8 cellular contexts compared by ENCODE assay signal in the genomic region with DNA sequence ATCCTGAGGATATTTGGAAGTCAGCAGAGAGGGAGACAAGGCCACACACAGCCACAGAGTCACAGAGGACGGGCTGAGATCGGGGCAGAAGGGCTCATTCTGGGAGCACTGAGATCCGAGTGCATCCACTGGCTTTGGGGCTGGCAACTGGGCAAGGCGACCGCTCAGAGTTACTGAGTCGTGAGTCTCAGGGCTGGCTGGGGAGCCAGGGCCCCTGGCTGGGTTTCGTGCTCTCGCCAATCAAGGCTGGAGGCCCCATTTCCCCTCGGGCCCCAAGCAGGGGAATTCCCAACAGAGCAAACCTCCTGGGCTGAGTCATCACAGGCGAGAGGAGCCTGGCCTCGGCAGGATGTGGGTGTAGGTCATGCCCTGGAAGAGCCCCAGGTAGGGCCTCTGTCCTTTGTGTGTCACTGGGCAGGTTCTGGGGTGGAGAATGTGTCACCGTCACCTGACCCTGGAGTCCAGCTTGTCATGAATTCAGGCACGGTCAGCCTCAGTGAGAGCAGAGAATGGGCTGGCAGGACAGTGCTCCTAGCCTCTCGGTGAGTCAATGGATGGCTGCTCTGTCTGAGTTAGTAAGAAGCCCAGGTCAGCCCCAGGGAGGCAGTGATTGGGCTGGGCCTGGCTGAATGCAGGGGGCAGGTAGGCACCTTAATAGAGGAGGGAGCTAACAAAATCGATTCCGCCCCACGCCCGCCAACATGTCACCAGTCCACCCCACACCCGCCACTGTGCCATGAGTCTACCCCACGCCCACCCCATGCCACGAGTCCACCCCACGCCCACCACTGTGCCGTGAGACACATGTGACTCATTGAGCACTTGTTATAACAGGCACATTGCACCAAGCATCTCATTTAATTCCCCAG. TPM values are rescaled to one million over a fixed set of nuclear protein-coding genes. Genes with fewer than 3 reads are reported as not detected.
DNase-seq lines count a peak whose midpoint lies in the region; ATAC-seq, FAIRE-seq and TF ChIP-seq lines count a peak whose summit lies in the region.

No MANE protein-coding gene starts in this region.

- intact Hi-C loops in kidney (cut with DNase I), result no loop called here

- peak overlapping the region; percentile 43 to 94 (median 81); a peak in 21 of 22 replicates for H3K27ac ChIP-seq in BLaER1 treated with 17β-estradiol and CSF1 and Interleukin-3, amounts not matched to agents 10 nM and 100 nM
- H3K27ac ChIP-seq in kidney (ENCODE audit: low read depth in 2 of 2, low read length in 2 of 2), result no peak overlapping the region

- no peaks in the 10 kb centered on the region for H3K27me3 ChIP-seq in BLaER1 treated with 17β-estradiol and CSF1 and Interleukin-3, amounts not matched to agents 10 nM and 100 nM

- no peaks in the 10 kb centered on the region for H3K9me3 ChIP-seq in BLaER1 treated with 17β-estradiol and CSF1 and Interleukin-3, amounts not matched to agents 10 nM and 100 nM (replicated peaks in 1 of 11)
- no peaks in the 10 kb centered on the region for H3K9me3 ChIP-seq in kidney (ENCODE audit: control insufficient read depth in 1 of 2, low read length in 2 of 2)

- FAIRE-seq in kidney (lab: Jason Lieb, UNC), result no peak

- H3K4me2 ChIP-seq in BLaER1 treated with 17β-estradiol and CSF1 and Interleukin-3, amounts not matched to agents 10 nM and 100 nM, result peak overlapping the region; percentile 76 to 98 (median 90)

- peaks cover 98 to 100% (median 100%) of the 10 kb centered on the region in 10 experiments for H3K4me1 ChIP-seq in BLaER1 treated with 17β-estradiol and CSF1 and Interleukin-3, amounts not matched to agents 10 nM and 100 nM
- H3K4me1 ChIP-seq in kidney (ENCODE audit: control insufficient read depth in 1 of 2, insufficient read depth in 1 of 2, low read depth in 1 of 2, low read length in 2 of 2), result peaks cover 0 to 13% of the 10 kb centered on the region in 2 donors

- peak overlapping the region; percentile 41 to 71 (median 62); a peak in 21 of 22 replicates for H3K9ac ChIP-seq in BLaER1 treated with 17β-estradiol and CSF1 and Interleukin-3, amounts not matched to agents 10 nM and 100 nM
- no peak overlapping the region for H3K9ac ChIP-seq in kidney (ENCODE audit: low read length in 2 of 2)

- ATAC-seq in GM19452 (IDR thresholded peaks at IDR 0.05; ENCODE audit: unreplicated experiment) (peak; percentile 71), HG03469 (IDR thresholded peaks at IDR 0.05; ENCODE audit: unreplicated experiment) (peak; percentile 64)

- DNase-seq in T follicular helper cell (ENCODE audit: low read depth) (peak; percentile 90), amniotic epithelial cell (ENCODE audit: low read depth) (peak; percentile 88), kidney (peak; percentile 91), occipital lobe (lab: John Stamatoyannopoulos, UW) (no peak)
- DNase-seq in stimulated activated CD4-positive, alpha-beta T cell treated with anti-CD3 and anti-CD28 coated beads, TNF-alpha, amount 100 ng/mL, for 48 hours (ENCODE audit: low read depth in 3 of 3), result peak; percentile 90 to 97 (median 94)

- no peak for TF ChIP-seq CTCF in kidney (IDR thresholded peaks at IDR 0.05; ENCODE audit: borderline replicate concordance, extremely low read depth, insufficient read depth)

- H3K36me3 ChIP-seq in BLaER1 treated with 17β-estradiol and CSF1 and Interleukin-3, amounts not matched to agents 10 nM and 100 nM, result no peaks in the 10 kb centered on the region
- no peaks in the 10 kb centered on the region for H3K36me3 ChIP-seq in kidney (ENCODE audit: control insufficient read depth in 1 of 2, insufficient read depth in 2 of 2, low read length in 2 of 2)

- peak overlapping the region in 1 of 10 experiments; percentile 4; a peak in 1 of 20 replicates for H3K4me3 ChIP-seq in BLaER1 treated with 17β-estradiol and CSF1 and Interleukin-3, amounts not matched to agents 10 nM and 100 nM
- H3K4me3 ChIP-seq in kidney (ENCODE audit: low read length in 2 of 2), result no peak overlapping the region

- H4K20me1 ChIP-seq in BLaER1 treated with 17β-estradiol and CSF1 and Interleukin-3, amounts not matched to agents 10 nM and 100 nM, result no peaks in the 10 kb centered on the region

RNA-seq across cellular contexts. Expression of gene ASB2, which starts 16.9 kb away (rescaled TPM):
- total RNA-seq in kidney (3.7 TPM), occipital lobe (not detected)
- 0.97 TPM for polyA plus RNA-seq in kidney (ENCODE audit: insufficient read depth, low read depth, low replicate concordance)

RNA-seq across cellular contexts. Expression of gene FAM181A, which starts 32.3 kb away (rescaled TPM):
- total RNA-seq in kidney, result not detected
- not detected for polyA plus RNA-seq in kidney (ENCODE audit: insufficient read depth, low read depth, low replicate concordance)
- total RNA-seq in occipital lobe, result 3.0 TPM

RNA-seq across cellular contexts. Expression of gene CCDC197, which starts 37.6 kb away (rescaled TPM):
- not detected for total RNA-seq in kidney
- not detected for polyA plus RNA-seq in kidney (ENCODE audit: insufficient read depth, low read depth, low replicate concordance)
- total RNA-seq in occipital lobe, result not detected

Comparison
In these comparisons a context has a peak if more than half of its experiments do, and no peak if none do; other contexts are left out.
1. H3K27ac ChIP-seq: peak in BLaER1 treated with 17β-estradiol and CSF1 and Interleukin-3, amounts not matched to agents 10 nM and 100 nM (11 of 11); none in kidney (0 of 2).
2. H3K9ac ChIP-seq: peak in BLaER1 treated with 17β-estradiol and CSF1 and Interleukin-3, amounts not matched to agents 10 nM and 100 nM (11 of 11); none in kidney (0 of 2).